Comparison of ENCODE assay signal across 20 cellular contexts in the genomic region with DNA sequence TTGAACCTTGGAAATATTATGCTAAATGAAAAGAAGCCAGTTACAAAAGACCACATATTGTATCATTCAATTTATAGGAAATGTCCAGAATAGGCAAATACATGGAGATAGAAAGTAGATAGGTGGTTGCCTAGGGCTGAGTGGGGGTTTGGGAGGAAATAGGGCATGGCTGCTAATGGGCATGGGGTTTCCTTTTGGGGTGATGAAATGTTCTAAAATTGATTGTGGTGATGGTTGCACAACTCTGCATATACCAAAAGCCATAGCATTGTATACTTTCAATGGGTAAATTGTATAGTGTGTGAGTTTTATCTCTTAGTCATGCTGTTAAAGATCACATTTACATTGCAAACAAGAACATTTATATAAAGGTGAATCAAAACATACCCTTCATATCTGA. TPM values are rescaled to one million over a fixed set of nuclear protein-coding genes. Genes with fewer than 3 reads are reported as not detected.
A peak's percentile ranks its signal among the peaks of the same experiment; 100 is the strongest.
DNase-seq lines count a peak whose midpoint lies in the region; ATAC-seq, FAIRE-seq and TF ChIP-seq lines count a peak whose summit lies in the region.
"Had no signal": no experiment of that assay in that cellular context is flagged by ENCODE, and none has a peak within 500 bp of the region (broad histone marks: within the 10 kb centered on the region; RNA-seq: fewer than 3 reads in every experiment).

No MANE protein-coding gene starts in this region.

- CTCF ChIA-PET in PC-3 (lab: Charles Lee), result no interaction called here
- CTCF ChIA-PET in GM12878 (lab: Yijun Ruan, JAX), result interaction anchor here (1.5 to 1.6 kb wide), 2 partner anchors 12 to 171 kb away, joined by 4 to 8 read pairs; no protein-coding TSS in a partner anchor

- POLR2A ChIA-PET in PC-3 (lab: Charles Lee; ENCODE audit: unreplicated experiment), result no interaction called here
- POLR2A ChIA-PET in GM12878 (lab: Charles Lee), result no interaction called here

- no peak overlapping the region for H3K27ac ChIP-seq in PC-3 (ENCODE audit: low read length)
- no peak overlapping the region for H3K27ac ChIP-seq in GM12878 (ENCODE audit: control insufficient read depth, insufficient read depth)
- H3K27ac ChIP-seq: Peyer's patch had no signal

- no peaks in the 10 kb centered on the region for H3K9me2 ChIP-seq in PC-3 (replicated peaks; ENCODE audit: low read length)

- H3F3A ChIP-seq in PC-3 (ENCODE audit: low read length, unreplicated experiment), result no peaks in the 10 kb centered on the region

- DNase-seq in KBM-7, result peak; percentile 28
- DNase-seq in NB4 (ENCODE audit: low read depth), result peak; percentile 82
- DNase-seq in PC-3, result peak; percentile 28
- no peak for DNase-seq in GM12878 (ENCODE audit: low read depth, low spot score)
- DNase-seq in stimulated activated CD4-positive, alpha-beta T cell treated with anti-CD3 and anti-CD28 coated beads, Interleukin-12 subunit alpha, Interleukin-12 subunit beta, amount 100 ng/mL, for 4 hours, result no peak
- DNase-seq in dermis blood vessel endothelial cell, result no peak
- no peak for DNase-seq in NCI-H187 treated with DMSO at 0.1 percent for 48 hours (lab: John Stamatoyannopoulos, UW)
- DNase-seq: ACHN; CD4-positive, alpha-beta T cell; EL; Karpas-422; NCI-H1092; NCI-H146; NCI-H2107; NCI-H2227 treated with DMSO at 0.1 percent for 48 hours; NCI-H524; Peyer's patch had no signal

- H3K4me3 ChIP-seq in NB4 (ENCODE audit: low read depth, low read length), result no peak overlapping the region
- H3K4me3 ChIP-seq in PC-3 (ENCODE audit: low read length), result no peak overlapping the region
- no peak overlapping the region for H3K4me3 ChIP-seq in GM12878
- H3K4me3 ChIP-seq: Peyer's patch had no signal

- no peaks in the 10 kb centered on the region for H3K27me3 ChIP-seq in PC-3 (ENCODE audit: low read length)
- H3K27me3 ChIP-seq in GM12878 (replicated peaks in 1 of 2; ENCODE audit: control insufficient read depth in 2 of 2, insufficient read depth in 2 of 2, low read length in 1 of 2), result no peaks in the 10 kb centered on the region
- H3K27me3 ChIP-seq: Peyer's patch had no signal

- peaks cover 88% of the 10 kb centered on the region for H3K79me2 ChIP-seq in PC-3 (ENCODE audit: low read length)
- no peaks in the 10 kb centered on the region for H3K79me2 ChIP-seq in GM12878 (ENCODE audit: control insufficient read depth, insufficient read depth, low read length)

- no peak for TF ChIP-seq POLR2A in NB4 (IDR thresholded peaks at IDR 0.05; ENCODE audit: extremely low read depth, insufficient read length)
- TF ChIP-seq POLR2A in GM12878 (IDR thresholded peaks at IDR 0.05; ENCODE audit: low read depth, low read length), result no peak

- H4K20me1 ChIP-seq in PC-3 (ENCODE audit: low read length) (no peaks in the 10 kb centered on the region), GM12878 (ENCODE audit: control insufficient read depth, insufficient read depth) (no peaks in the 10 kb centered on the region)

- TF ChIP-seq EP300 in GM12878 (IDR thresholded peaks at IDR 0.05; ENCODE audit: borderline replicate concordance in 1 of 2, control insufficient read depth in 1 of 2, low read depth in 2 of 2, low read length in 2 of 2), result no peak

- TF ChIP-seq CTCF in NB4 (IDR thresholded peaks at IDR 0.05; ENCODE audit: low read depth, low read length), result no peak
- no peak for TF ChIP-seq CTCF in PC-3 (conservative IDR thresholded peaks at IDR 0.05; ENCODE audit: low read depth, low read length)
- no peak for TF ChIP-seq CTCF in GM12878 (IDR thresholded peaks at IDR 0.05 in 2 of 3, conservative IDR thresholded peaks at IDR 0.05 in 1 of 3; ENCODE audit: control insufficient read depth in 2 of 3, extremely low read depth in 1 of 3, insufficient read depth in 1 of 3, low read depth in 3 of 3, low read length in 3 of 3)

- SMC1A ChIA-PET in GM12878 (lab: Charles Lee; ENCODE audit: uncharacterized antibody, unreplicated experiment), result interaction anchor here (0.6 to 1.4 kb wide), 4 partner anchors 11 to 23 kb away, joined by 3 to 7 read pairs (median 4); no protein-coding TSS in a partner anchor

- RAD21 ChIA-PET in GM12878 (lab: Charles Lee; ENCODE audit: unreplicated experiment), result no interaction called here

- H2AFZ ChIP-seq in PC-3 (ENCODE audit: low read length) (no peak overlapping the region), GM12878 (ENCODE audit: control insufficient read depth, low read depth, low read length) (no peak overlapping the region)

- intact Hi-C loops in PC-3 (cut with micrococcal nuclease), result no loop called here
- intact Hi-C loops in GM12878 (cut with micrococcal nuclease; ENCODE audit: unreplicated experiment), result no loop called here

- H3K36me3 ChIP-seq in PC-3 (ENCODE audit: low read depth, low read length), result peaks cover 9% of the 10 kb centered on the region
- no peaks in the 10 kb centered on the region for H3K36me3 ChIP-seq in GM12878 (ENCODE audit: control insufficient read depth in 2 of 2, insufficient read depth in 2 of 2, low read length in 1 of 2)
- H3K36me3 ChIP-seq: Peyer's patch had no signal

- TF ChIP-seq RAD21 in GM12878 (IDR thresholded peaks at IDR 0.05; ENCODE audit: insufficient read depth, low read depth, low read length), result no peak

- in situ Hi-C loops in KBM-7 (cut with MboI; ENCODE audit: low pct_unique_long_range_greater_than_20kb, low sequenced_read_pairs) (no loop called here), GM12878 (cut with MboI) (no loop called here)

- peak; percentile 38; the same call in 1 of the 2 replicates for ATAC-seq in PC-3
- peak; percentile 17; the same call in 2 of the 3 replicates for ATAC-seq in GM12878
- no peak for ATAC-seq in HG03139 (IDR thresholded peaks at IDR 0.05; ENCODE audit: unreplicated experiment)
- ATAC-seq: Right ventricle myocardium inferior had no signal

- H3K4me1 ChIP-seq in PC-3 (ENCODE audit: insufficient read depth, low read length) (peaks cover 13% of the 10 kb centered on the region; the same call in 1 of the 2 replicates), GM12878 (ENCODE audit: control insufficient read depth, insufficient read depth, low read length) (no peaks in the 10 kb centered on the region)
- H3K4me1 ChIP-seq: Peyer's patch had no signal

- no peak for FAIRE-seq in GM12878 (lab: Jason Lieb, UNC)
- FAIRE-seq: H1 had no signal

- no peaks in the 10 kb centered on the region for H3K9me3 ChIP-seq in PC-3 (ENCODE audit: low read length)
- peaks cover 1% of the 10 kb centered on the region; the same call in 2 of the 3 replicates for H3K9me3 ChIP-seq in GM12878 (replicated peaks; ENCODE audit: control insufficient read depth, insufficient read depth, low read length)
- H3K9me3 ChIP-seq: Peyer's patch had no signal

- H3K4me2 ChIP-seq in PC-3 (ENCODE audit: low read length) (no peak overlapping the region), GM12878 (ENCODE audit: control insufficient read depth, insufficient read depth) (no peak overlapping the region)

- no peak overlapping the region for H3K9ac ChIP-seq in PC-3 (ENCODE audit: low read length)
- no peak overlapping the region for H3K9ac ChIP-seq in GM12878 (ENCODE audit: control insufficient read depth, insufficient read depth, low read length)

- BruUV-seq in PC-3 (replicated peaks; lab: Mats Ljungman, UMichigan) (no TSS peak), GM12878 (replicated peaks; lab: Mats Ljungman, UMichigan) (no TSS peak)

TF ChIP-seq in GM12878, 131 proteins besides CTCF, POLR2A, EP300 and RAD21:
- TF ChIP-seq, protein P1, sequence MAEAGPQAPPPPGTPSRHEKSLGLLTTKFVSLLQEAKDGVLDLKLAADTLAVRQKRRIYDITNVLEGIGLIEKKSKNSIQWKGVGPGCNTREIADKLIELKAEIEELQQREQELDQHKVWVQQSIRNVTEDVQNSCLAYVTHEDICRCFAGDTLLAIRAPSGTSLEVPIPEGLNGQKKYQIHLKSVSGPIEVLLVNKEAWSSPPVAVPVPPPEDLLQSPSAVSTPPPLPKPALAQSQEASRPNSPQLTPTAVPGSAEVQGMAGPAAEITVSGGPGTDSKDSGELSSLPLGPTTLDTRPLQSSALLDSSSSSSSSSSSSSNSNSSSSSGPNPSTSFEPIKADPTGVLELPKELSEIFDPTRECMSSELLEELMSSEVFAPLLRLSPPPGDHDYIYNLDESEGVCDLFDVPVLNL (IDR thresholded peaks at IDR 0.05; ENCODE audit: low read depth, low read length), result no peak
- TF ChIP-seq CHD4 (IDR thresholded peaks at IDR 0.05), result no peak
- TF ChIP-seq YBX1 (IDR thresholded peaks at IDR 0.05), result no peak
- TF ChIP-seq KLF5 (IDR thresholded peaks at IDR 0.05; ENCODE audit: partially characterized antibody), result no peak
- TF ChIP-seq CHD1 (IDR thresholded peaks at IDR 0.05; ENCODE audit: low read depth, low read length), result no peak
- TF ChIP-seq GATAD2B (conservative IDR thresholded peaks at IDR 0.05; ENCODE audit: low read depth), result no peak
- no peak for TF ChIP-seq SREBF2 (IDR thresholded peaks at IDR 0.05; ENCODE audit: low read length)
- no peak for TF ChIP-seq NR2C2 (IDR thresholded peaks at IDR 0.05; ENCODE audit: borderline replicate concordance, control insufficient read depth, insufficient read length, low read depth)
- TF ChIP-seq CBX5 (IDR thresholded peaks at IDR 0.05; ENCODE audit: low read depth), result no peak
- no peak for TF ChIP-seq TCF7 (IDR thresholded peaks at IDR 0.05; ENCODE audit: borderline replicate concordance)
- no peak for TF ChIP-seq CHD2 (IDR thresholded peaks at IDR 0.05; ENCODE audit: borderline replicate concordance, low read depth, low read length)
- TF ChIP-seq KDM1A (IDR thresholded peaks at IDR 0.05; ENCODE audit: borderline replicate concordance), result no peak
- no peak for TF ChIP-seq ZBED1 (IDR thresholded peaks at IDR 0.05; ENCODE audit: borderline replicate concordance)
- no peak for TF ChIP-seq SP1 (IDR thresholded peaks at IDR 0.05; ENCODE audit: low read depth, low read length)

RNA-seq across cellular contexts. Expression of a gene that starts 48.7 kb away (rescaled TPM):
- total RNA-seq in PC-3 (2014; rRNA removed) (15.3 and 15.6 TPM in 2 replicates), GM12878 (2014; rRNA removed) (8.8 and 9.3 TPM in 2 replicates), GM12878 (2014; rRNA removed; fragmentation: Illumina TruSeq; extraction: Trizol) (7.9 and 8.0 TPM in 2 replicates), GM12878 (2021) (15.4 and 16.5 TPM in 2 replicates), dermis blood vessel endothelial cell (9.7 and 13.4 TPM in 2 replicates)
- 23.5 and 23.7 TPM in 2 replicates for total RNA-seq in GM12878 (2013; cell fraction: nucleolus; rRNA removed)
- polyA plus RNA-seq in GM12878 (2011; ENCODE audit: low read depth), result 0.22 TPM
- polyA plus RNA-seq in GM12878 (2011; rRNA removed) (1.3 and 2.7 TPM in 2 replicates), GM12878 (2014; fragmentation: Illumina TruSeq; extraction: Trizol) (14.3 and 17.2 TPM in 2 replicates), GM12878 (2014; fragmentation: Nextera tagmentation; extraction: Ambion mirVana) (1 to 10 TPM; 2.5 to 3.1 TPM), GM12878 (2014; rRNA removed) (12.0 and 14.1 TPM in 2 replicates), GM12878 (2016; fragmentation: Nextera tagmentation; extraction: Ambion mirVana) (10 to 100 TPM; 13.0 to 14.5 TPM)
- polyA plus RNA-seq in GM12878 (2011; cell fraction: cytosol; rRNA removed), result 2.6 TPM in 2 replicates
- polyA plus RNA-seq in GM12878 (2011; cell fraction: nucleus; rRNA removed), result 1.9 and 2.9 TPM in 2 replicates
- 0.65 and 0.80 TPM in 2 replicates for polyA plus RNA-seq in GM12878 (2012)
- 1.8 and 3.3 TPM in 2 replicates for polyA minus RNA-seq in GM12878 (2011; rRNA and poly(A)+ RNA removed)
- 2.5 and 4.4 TPM in 2 replicates for polyA minus RNA-seq in GM12878 (2011; cell fraction: cytosol; rRNA and poly(A)+ RNA removed)
- 1.5 and 2.6 TPM in 2 replicates for polyA minus RNA-seq in GM12878 (2011; cell fraction: nucleus; rRNA and poly(A)+ RNA removed)

Comparison
In these comparisons a context has a peak if more than half of its experiments do, and no peak if none do; other contexts are left out.
1. DNase-seq: peak in KBM-7 (single experiment), NB4 (single experiment) and PC-3 (single experiment); none in GM12878 (single experiment), stimulated activated CD4-positive, alpha-beta T cell treated with anti-CD3 and anti-CD28 coated beads, Interleukin-12 subunit alpha, Interleukin-12 subunit beta, amount 100 ng/mL, for 4 hours (single experiment), dermis blood vessel endothelial cell (single experiment) and NCI-H187 treated with DMSO at 0.1 percent for 48 hours (single experiment).